ENCODE assay signal across 30 cellular contexts in genomic region chr3:189964623-189965022, GRCh38.
"Had no signal": no experiment of that assay in that cellular context is flagged by ENCODE, and none has a peak within 500 bp of the region (broad histone marks: within the 10 kb centered on the region; RNA-seq: fewer than 3 reads in every experiment).

No MANE protein-coding gene starts in this region.

- DNase-seq: activated CD4-positive, alpha-beta T cell treated with anti-CD3 and anti-CD28 coated beads for 36 hours; activated CD4-positive, alpha-beta T cell treated with anti-CD3 and anti-CD28 coated beads, Interleukin-2, amount 10 ng/mL, durations not matched to agents 7 days and 5 days; activated CD4-positive, alpha-beta T cell treated with anti-CD3 and anti-CD28 coated beads, Interleukin-2, amount 50 U/mL, for 48 hours; activated CD8-positive, alpha-beta T cell treated with anti-CD3 and anti-CD28 coated beads, Interleukin-2, amount 10 ng/mL, durations not matched to agents 7 days and 5 days; activated naive CD4-positive, alpha-beta T cell; activated naive CD4-positive, alpha-beta T cell treated with anti-CD3 and anti-CD28 coated beads, Interleukin-2, amount 50 U/mL, for 16 hours; activated naive CD8-positive, alpha-beta T cell treated with anti-CD3 and anti-CD28 coated beads for 36 hours; activated T-cell treated with anti-CD3 and anti-CD28 coated beads, Interleukin-2, amount 50 U/mL, for 24 hours; amniotic stem cell; aorta; brain microvascular endothelial cell; central memory CD4-positive, alpha-beta T cell; MM.1S; MV-4-11; NCI-H1092; NCI-H1694; NCI-H1930; NCI-H2081 treated with DMSO at 0.1 percent for 48 hours; NCI-H2171; NCI-H524; NCI-H69; NCI-H82; NK-92 treated with Interleukin-12 subunit alpha and Interleukin-12 subunit beta, amount 100 ng/mL, for 24 hours; PC-3; Peyer's patch; RPMI8226; SHP77 treated with DMSO at 0.1 percent for 48 hours; T1000 had no signal

- H3K9me3 Mint-ChIP-seq: activated CD4-positive, alpha-beta T cell treated with anti-CD3 and anti-CD28 coated beads, Interleukin-2, amount 10 ng/mL, durations not matched to agents 7 days and 5 days; activated naive CD8-positive, alpha-beta T cell treated with anti-CD3 and anti-CD28 coated beads for 36 hours; activated T-cell treated with anti-CD3 and anti-CD28 coated beads, Interleukin-2, amount 50 U/mL, for 24 hours had no signal

- H3K36me3 Mint-ChIP-seq: activated naive CD8-positive, alpha-beta T cell treated with anti-CD3 and anti-CD28 coated beads for 36 hours had no signal

- ATAC-seq: activated CD4-positive, alpha-beta T cell treated with anti-CD3 and anti-CD28 coated beads for 36 hours; activated CD4-positive, CD25-positive, alpha-beta regulatory T cell treated with anti-CD3 and anti-CD28 coated beads, Interleukin-2, amount 50 U/mL, for 24 hours; activated CD8-positive, alpha-beta T cell treated with anti-CD3 and anti-CD28 coated beads, Interleukin-2, amount 10 ng/mL, durations not matched to agents 7 days and 5 days; PC-3 had no signal

- H3K4me3 Mint-ChIP-seq: activated CD4-positive, alpha-beta T cell treated with anti-CD3 and anti-CD28 coated beads for 36 hours; activated CD4-positive, alpha-beta T cell treated with anti-CD3 and anti-CD28 coated beads, Interleukin-2, amount 10 ng/mL, durations not matched to agents 7 days and 5 days; activated CD8-positive, alpha-beta T cell treated with anti-CD3 and anti-CD28 coated beads, Interleukin-2, amount 10 ng/mL, durations not matched to agents 7 days and 5 days; activated naive CD8-positive, alpha-beta T cell treated with anti-CD3 and anti-CD28 coated beads for 36 hours; activated T-cell treated with anti-CD3 and anti-CD28 coated beads, Interleukin-2, amount 50 U/mL, for 24 hours had no signal

- H3K4me3 ChIP-seq: Peyer's patch, SJSA1 had no signal

- H3K27ac Mint-ChIP-seq: activated CD4-positive, alpha-beta T cell treated with anti-CD3 and anti-CD28 coated beads for 36 hours; activated CD4-positive, alpha-beta T cell treated with anti-CD3 and anti-CD28 coated beads, Interleukin-2, amount 10 ng/mL, durations not matched to agents 7 days and 5 days; activated CD8-positive, alpha-beta T cell treated with anti-CD3 and anti-CD28 coated beads, Interleukin-2, amount 10 ng/mL, durations not matched to agents 7 days and 5 days; activated naive CD8-positive, alpha-beta T cell treated with anti-CD3 and anti-CD28 coated beads for 36 hours; activated T-cell treated with anti-CD3 and anti-CD28 coated beads, Interleukin-2, amount 50 U/mL, for 24 hours had no signal

- H3K27me3 Mint-ChIP-seq: activated CD4-positive, alpha-beta T cell treated with anti-CD3 and anti-CD28 coated beads, Interleukin-2, amount 10 ng/mL, durations not matched to agents 7 days and 5 days had no signal
